2 cellular contexts compared by ENCODE assay signal in the genomic region with DNA sequence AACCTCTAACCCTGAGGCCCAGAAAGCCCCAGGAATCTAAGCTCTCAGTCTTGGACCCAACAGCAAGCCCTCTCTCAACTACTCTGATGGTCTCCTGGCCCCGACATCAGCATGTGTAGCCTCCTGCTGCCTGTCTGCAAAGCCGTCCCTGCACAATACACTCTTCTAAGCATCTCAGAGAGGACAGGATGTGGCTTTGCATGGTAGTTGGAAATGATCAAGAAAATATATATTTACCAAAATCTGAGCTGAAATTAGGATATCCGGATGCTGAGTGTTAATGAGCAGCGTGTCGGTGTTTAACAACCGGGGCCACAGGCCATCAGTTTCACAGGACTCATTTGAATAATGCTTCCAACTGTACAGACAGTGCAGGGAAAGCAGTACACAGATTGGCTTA.
TF ChIP-seq lines count a peak whose summit lies in the region.

No MANE protein-coding gene starts in this region.

TF ChIP-seq in SK-N-SH, 30 proteins besides CTCF, POLR2A, EP300 and RAD21 (continued from another document):
- no peak for TF ChIP-seq RXRA (IDR thresholded peaks at IDR 0.05; ENCODE audit: borderline replicate concordance, low read depth)
- no peak for TF ChIP-seq FOXJ3 (CRISPR knock-in tag; IDR thresholded peaks at IDR 0.05)
- TF ChIP-seq SIN3A (IDR thresholded peaks at IDR 0.05; ENCODE audit: borderline replicate concordance, low read depth, low read length), result no peak
- TF ChIP-seq, protein P1, sequence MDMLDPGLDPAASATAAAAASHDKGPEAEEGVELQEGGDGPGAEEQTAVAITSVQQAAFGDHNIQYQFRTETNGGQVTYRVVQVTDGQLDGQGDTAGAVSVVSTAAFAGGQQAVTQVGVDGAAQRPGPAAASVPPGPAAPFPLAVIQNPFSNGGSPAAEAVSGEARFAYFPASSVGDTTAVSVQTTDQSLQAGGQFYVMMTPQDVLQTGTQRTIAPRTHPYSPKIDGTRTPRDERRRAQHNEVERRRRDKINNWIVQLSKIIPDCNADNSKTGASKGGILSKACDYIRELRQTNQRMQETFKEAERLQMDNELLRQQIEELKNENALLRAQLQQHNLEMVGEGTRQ (IDR thresholded peaks at IDR 0.05; ENCODE audit: borderline replicate concordance, low read depth, low read length), result no peak
- TF ChIP-seq ELF1 (IDR thresholded peaks at IDR 0.05), result no peak
- TF ChIP-seq RCOR1 (IDR thresholded peaks at IDR 0.05; ENCODE audit: low read length), result no peak
- TF ChIP-seq, protein P2, sequence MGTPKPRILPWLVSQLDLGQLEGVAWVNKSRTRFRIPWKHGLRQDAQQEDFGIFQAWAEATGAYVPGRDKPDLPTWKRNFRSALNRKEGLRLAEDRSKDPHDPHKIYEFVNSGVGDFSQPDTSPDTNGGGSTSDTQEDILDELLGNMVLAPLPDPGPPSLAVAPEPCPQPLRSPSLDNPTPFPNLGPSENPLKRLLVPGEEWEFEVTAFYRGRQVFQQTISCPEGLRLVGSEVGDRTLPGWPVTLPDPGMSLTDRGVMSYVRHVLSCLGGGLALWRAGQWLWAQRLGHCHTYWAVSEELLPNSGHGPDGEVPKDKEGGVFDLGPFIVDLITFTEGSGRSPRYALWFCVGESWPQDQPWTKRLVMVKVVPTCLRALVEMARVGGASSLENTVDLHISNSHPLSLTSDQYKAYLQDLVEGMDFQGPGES (IDR thresholded peaks at IDR 0.05; ENCODE audit: low read depth, low read length), result no peak

TF ChIP-seq in SK-N-SH treated with all-trans-retinoic acid at 6 μM for 48 hours, 23 proteins besides CTCF, POLR2A, EP300 and RAD21 (continued from another document):
- TF ChIP-seq, protein P3, sequence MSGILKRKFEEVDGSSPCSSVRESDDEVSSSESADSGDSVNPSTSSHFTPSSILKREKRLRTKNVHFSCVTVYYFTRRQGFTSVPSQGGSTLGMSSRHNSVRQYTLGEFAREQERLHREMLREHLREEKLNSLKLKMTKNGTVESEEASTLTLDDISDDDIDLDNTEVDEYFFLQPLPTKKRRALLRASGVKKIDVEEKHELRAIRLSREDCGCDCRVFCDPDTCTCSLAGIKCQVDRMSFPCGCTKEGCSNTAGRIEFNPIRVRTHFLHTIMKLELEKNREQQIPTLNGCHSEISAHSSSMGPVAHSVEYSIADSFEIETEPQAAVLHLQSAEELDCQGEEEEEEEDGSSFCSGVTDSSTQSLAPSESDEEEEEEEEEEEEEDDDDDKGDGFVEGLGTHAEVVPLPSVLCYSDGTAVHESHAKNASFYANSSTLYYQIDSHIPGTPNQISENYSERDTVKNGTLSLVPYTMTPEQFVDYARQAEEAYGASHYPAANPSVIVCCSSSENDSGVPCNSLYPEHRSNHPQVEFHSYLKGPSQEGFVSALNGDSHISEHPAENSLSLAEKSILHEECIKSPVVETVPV (CRISPR knock-in tag; IDR thresholded peaks at IDR 0.05), result no peak
- TF ChIP-seq ARNTL (CRISPR knock-in tag; IDR thresholded peaks at IDR 0.05; ENCODE audit: borderline replicate concordance, low read depth), result no peak
